9 cellular contexts compared by ENCODE assay signal in the genomic region with DNA sequence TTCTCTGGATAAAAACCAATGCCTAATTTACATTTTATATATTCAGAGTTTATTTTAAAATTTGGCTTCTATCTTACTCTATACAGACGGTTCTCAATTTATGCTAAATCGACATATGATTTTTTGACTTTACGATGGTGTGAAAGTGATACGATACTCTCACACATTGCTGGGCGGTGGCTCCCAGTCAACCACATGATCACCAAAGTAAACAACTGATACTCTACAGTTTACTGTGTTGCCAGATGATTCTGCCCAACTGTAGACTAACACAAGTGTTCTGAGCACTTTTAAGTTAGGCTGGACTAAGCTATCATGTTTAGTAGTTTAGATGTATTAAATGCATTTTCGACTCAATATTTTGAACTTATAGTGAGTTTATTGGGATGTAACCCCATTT. TPM values are rescaled to one million over a fixed set of nuclear protein-coding genes. Genes with fewer than 3 reads are reported as not detected.
"Had no signal": no experiment of that assay in that cellular context is flagged by ENCODE, and none has a peak within 500 bp of the region (broad histone marks: within the 10 kb centered on the region; RNA-seq: fewer than 3 reads in every experiment).

No MANE protein-coding gene starts in this region.

- H3K4me3 ChIP-seq: GM23248, HAP-1 had no signal

- H3K9me3 ChIP-seq: HAP-1 had no signal

- H3K4me1 Mint-ChIP-seq: IgD-negative memory B cell had no signal

- H3K4me3 Mint-ChIP-seq: HFFc6, IgD-negative memory B cell had no signal

- H3K9ac ChIP-seq: GM23248 had no signal

- H3K36me3 ChIP-seq: HAP-1 had no signal

- DNase-seq: GM23248, GOT3, H7, HFFc6 had no signal

- ATAC-seq: HCT116, HepG2 had no signal

- H3K27ac Mint-ChIP-seq: HFFc6, IgD-negative memory B cell had no signal

- H3K4me1 ChIP-seq: HAP-1 had no signal

RNA-seq across cellular contexts. Expression of a gene that starts 25.1 kb away (rescaled TPM):
- total RNA-seq: GM23248, H4, H7, HepG2, HFFc6 had no signal
